In the genomic region with DNA sequence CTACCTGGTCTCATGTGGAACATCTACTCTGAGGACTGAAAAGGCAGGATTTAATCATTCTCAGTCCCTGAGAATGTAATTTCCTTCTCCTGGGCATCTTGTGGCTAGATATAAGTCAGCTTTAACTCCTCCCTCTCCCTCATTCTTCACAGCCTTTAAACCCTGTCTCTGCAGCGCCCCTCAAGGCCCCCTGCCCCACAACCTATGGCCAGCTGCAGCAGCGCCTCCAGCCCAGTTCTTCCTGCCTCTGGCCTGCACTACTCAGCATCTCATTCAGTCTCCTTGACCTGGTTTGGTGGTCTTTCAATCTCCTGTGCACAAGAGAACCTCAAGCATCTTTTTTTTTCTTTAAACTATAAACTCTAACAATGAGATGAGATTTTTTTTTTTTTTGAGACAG, we compare ENCODE assay signal across 21 cellular contexts.
"Had no signal": no experiment of that assay in that cellular context is flagged by ENCODE, and none has a peak within 500 bp of the region (broad histone marks: within the 10 kb centered on the region; RNA-seq: fewer than 3 reads in every experiment).

No MANE protein-coding gene starts in this region.

- ATAC-seq: activated CD8-positive, alpha-beta T cell treated with anti-CD3 and anti-CD28 coated beads for 36 hours; effector memory CD8-positive, alpha-beta T cell; foreskin keratinocyte; psoas muscle; right cardiac atrium had no signal

- H3K27ac Mint-ChIP-seq: activated CD4-positive, alpha-beta T cell treated with anti-CD3 and anti-CD28 coated beads, Interleukin-2, amount 10 ng/mL, durations not matched to agents 24 days and 14 days; activated CD8-positive, alpha-beta T cell treated with anti-CD3 and anti-CD28 coated beads for 36 hours; activated naive CD4-positive, alpha-beta T cell treated with anti-CD3 and anti-CD28 coated beads, Interleukin-2, amount 50 U/mL, for 24 hours; effector memory CD8-positive, alpha-beta T cell; stimulated activated naive CD8-positive, alpha-beta T cell treated with anti-CD3 and anti-CD28 coated beads, Interleukin-15, Interleukin-2, amounts not matched to agents 100 ng/mL and 50 ng/mL, for 24 hours had no signal

- H3K9me3 Mint-ChIP-seq: activated CD4-positive, alpha-beta T cell treated with anti-CD3 and anti-CD28 coated beads, Interleukin-2, amount 10 ng/mL, durations not matched to agents 24 days and 14 days; activated CD8-positive, alpha-beta T cell treated with anti-CD3 and anti-CD28 coated beads for 36 hours; activated naive CD4-positive, alpha-beta T cell treated with anti-CD3 and anti-CD28 coated beads, Interleukin-2, amount 50 U/mL, for 24 hours; effector memory CD8-positive, alpha-beta T cell; neural crest cell; stimulated activated naive CD8-positive, alpha-beta T cell treated with anti-CD3 and anti-CD28 coated beads, Interleukin-15, Interleukin-2, amounts not matched to agents 100 ng/mL and 50 ng/mL, for 24 hours had no signal

- H3K36me3 ChIP-seq: ovary had no signal

- H3K27me3 Mint-ChIP-seq: activated CD4-positive, alpha-beta T cell treated with anti-CD3 and anti-CD28 coated beads, Interleukin-2, amount 10 ng/mL, durations not matched to agents 24 days and 14 days; activated CD8-positive, alpha-beta T cell treated with anti-CD3 and anti-CD28 coated beads for 36 hours; activated naive CD4-positive, alpha-beta T cell treated with anti-CD3 and anti-CD28 coated beads, Interleukin-2, amount 50 U/mL, for 24 hours; effector memory CD8-positive, alpha-beta T cell; stimulated activated naive CD8-positive, alpha-beta T cell treated with anti-CD3 and anti-CD28 coated beads, Interleukin-15, Interleukin-2, amounts not matched to agents 100 ng/mL and 50 ng/mL, for 24 hours had no signal

- H3K4me3 Mint-ChIP-seq: activated CD4-positive, alpha-beta T cell treated with anti-CD3 and anti-CD28 coated beads, Interleukin-2, amount 10 ng/mL, durations not matched to agents 24 days and 14 days; activated CD8-positive, alpha-beta T cell treated with anti-CD3 and anti-CD28 coated beads for 36 hours; activated naive CD4-positive, alpha-beta T cell treated with anti-CD3 and anti-CD28 coated beads, Interleukin-2, amount 50 U/mL, for 24 hours; effector memory CD8-positive, alpha-beta T cell; neural crest cell; stimulated activated naive CD8-positive, alpha-beta T cell treated with anti-CD3 and anti-CD28 coated beads, Interleukin-15, Interleukin-2, amounts not matched to agents 100 ng/mL and 50 ng/mL, for 24 hours had no signal

- DNase-seq: activated CD4-positive, alpha-beta T cell treated with anti-CD3 and anti-CD28 coated beads, Interleukin-2, amount 10 ng/mL, durations not matched to agents 24 days and 14 days; activated CD8-positive, alpha-beta T cell treated with anti-CD3 and anti-CD28 coated beads for 36 hours; activated gamma-delta T cell; activated T-cell treated with anti-CD3 and anti-CD28 coated beads, Interleukin-2, amount 50 U/mL, for 48 hours; effector memory CD8-positive, alpha-beta T cell; foreskin keratinocyte; hippocampal formation; psoas muscle; right cardiac atrium; T-helper 1 cell; T-helper 9 cell had no signal

- H3K9me3 ChIP-seq: ovary, psoas muscle, tibial nerve, vagina had no signal

- H3K4me3 ChIP-seq: cardiac muscle cell, lung, ovary, psoas muscle, skin epidermis, tibial nerve, vagina had no signal

- H3K27ac ChIP-seq: cardiac muscle cell, epithelial cell of prostate, foreskin keratinocyte, ovary, psoas muscle, skin epidermis, vagina had no signal

- H3K4me1 Mint-ChIP-seq: activated CD4-positive, alpha-beta T cell treated with anti-CD3 and anti-CD28 coated beads, Interleukin-2, amount 10 ng/mL, durations not matched to agents 24 days and 14 days; activated naive CD4-positive, alpha-beta T cell treated with anti-CD3 and anti-CD28 coated beads, Interleukin-2, amount 50 U/mL, for 24 hours; neural crest cell had no signal

- H3K4me1 ChIP-seq: foreskin keratinocyte, vagina had no signal

- H3K27me3 ChIP-seq: cardiac muscle cell, foreskin keratinocyte, ovary, tibial nerve, vagina had no signal
